29 cellular contexts compared by ENCODE assay signal in the genomic region with DNA sequence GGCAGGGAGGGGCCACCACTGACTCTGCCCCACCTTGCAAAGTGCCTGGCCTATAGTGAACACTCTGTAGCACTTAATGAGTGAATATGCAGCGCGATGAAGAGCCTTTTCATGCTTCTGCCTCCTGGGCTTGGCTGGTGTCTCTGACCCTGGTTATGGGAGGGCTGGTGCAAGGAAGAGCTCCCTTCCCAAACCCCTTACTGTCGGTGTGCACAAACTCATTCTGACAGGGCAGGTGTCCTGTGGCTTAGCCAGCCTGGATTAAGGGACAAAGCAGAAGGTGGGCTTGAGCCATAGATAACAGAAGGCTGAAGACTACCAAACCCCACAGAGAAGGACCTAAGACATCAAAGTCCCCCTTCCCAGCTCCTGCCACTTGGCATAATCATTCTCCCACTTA. TPM values are rescaled to one million over a fixed set of nuclear protein-coding genes. Genes with fewer than 3 reads are reported as not detected.
DNase-seq lines count a peak whose midpoint lies in the region; ATAC-seq and TF ChIP-seq lines count a peak whose summit lies in the region.
"Had no signal": no experiment of that assay in that cellular context is flagged by ENCODE, and none has a peak within 500 bp of the region (broad histone marks: within the 10 kb centered on the region; RNA-seq: fewer than 3 reads in every experiment).

No MANE protein-coding gene starts in this region.

- H3K9me3 ChIP-seq in upper lobe of right lung = no peaks in the 10 kb centered on the region
- H3K9me3 ChIP-seq: BE2C, SJCRH30 had no signal

- H3K4me3 ChIP-seq in upper lobe of right lung = no peak overlapping the region
- H3K4me3 ChIP-seq: PC-9, SJCRH30 had no signal

- H3K27me3 ChIP-seq in upper lobe of right lung = peaks cover 23% of the 10 kb centered on the region

- no peak overlapping the region for H3K4me3 Mint-ChIP-seq in activated T-cell treated with anti-CD3 and anti-CD28 coated beads, Interleukin-2, amount 50 U/mL, for 24 hours
- no peak overlapping the region for H3K4me3 Mint-ChIP-seq in activated T-cell treated with anti-CD3 and anti-CD28 coated beads, Interleukin-2, amount 50 U/mL, for 4 hours

- DNase-seq in activated T-cell treated with anti-CD3 and anti-CD28 coated beads, Interleukin-2, amount 50 U/mL, for 24 hours = peak; percentile 14
- DNase-seq in activated T-cell treated with anti-CD3 and anti-CD28 coated beads, Interleukin-2, amount 50 U/mL, for 4 hours = no peak
- DNase-seq in NCI-H82 (lab: John Stamatoyannopoulos, UW) (peak; percentile 80), mesenteric fat pad (ENCODE audit: low spot score) (peak; percentile 49), upper lobe of right lung (peak; percentile 5)
- DNase-seq: ACHN; BE2C; CD8-positive, alpha-beta memory T cell; DMS 273 treated with DMSO at 0.1 percent for 48 hours; DMS79; EL; GDM1; HCEC 1CT; MM.1S; NCI-H2029 treated with DMSO at 0.1 percent for 48 hours; NCI-H2171; NCI-H345; NCI-H510A treated with DMSO at 0.1 percent for 48 hours; NCI-H774; PC-9; SJCRH30 had no signal

- intact Hi-C loops in upper lobe of right lung (cut with DNase I) = no loop called here

- no peaks in the 10 kb centered on the region for H3K4me1 ChIP-seq in upper lobe of right lung
- H3K4me1 ChIP-seq: BE2C had no signal

- H3K36me3 ChIP-seq in upper lobe of right lung = no peaks in the 10 kb centered on the region
- H3K36me3 ChIP-seq: BE2C, SJCRH30 had no signal

- peaks cover 19% of the 10 kb centered on the region for H3K4me1 Mint-ChIP-seq in activated T-cell treated with anti-CD3 and anti-CD28 coated beads, Interleukin-2, amount 50 U/mL, for 24 hours (ENCODE audit: low read depth)
- H3K4me1 Mint-ChIP-seq in activated T-cell treated with anti-CD3 and anti-CD28 coated beads, Interleukin-2, amount 50 U/mL, for 4 hours (ENCODE audit: low read depth) = peaks cover 14% of the 10 kb centered on the region

- no peak for TF ChIP-seq CTCF in upper lobe of right lung (IDR thresholded peaks at IDR 0.05)

- H3K36me3 Mint-ChIP-seq in activated T-cell treated with anti-CD3 and anti-CD28 coated beads, Interleukin-2, amount 50 U/mL, for 24 hours (ENCODE audit: low read depth) = no peaks in the 10 kb centered on the region
- H3K36me3 Mint-ChIP-seq in activated T-cell treated with anti-CD3 and anti-CD28 coated beads, Interleukin-2, amount 50 U/mL, for 4 hours (ENCODE audit: insufficient read depth) = no peaks in the 10 kb centered on the region
- H3K36me3 Mint-ChIP-seq: CD8-positive, alpha-beta memory T cell; IgD-negative memory B cell had no signal

- H3K9me3 Mint-ChIP-seq in activated T-cell treated with anti-CD3 and anti-CD28 coated beads, Interleukin-2, amount 50 U/mL, for 24 hours = no peaks in the 10 kb centered on the region
- H3K9me3 Mint-ChIP-seq in activated T-cell treated with anti-CD3 and anti-CD28 coated beads, Interleukin-2, amount 50 U/mL, for 4 hours = no peaks in the 10 kb centered on the region
- H3K9me3 Mint-ChIP-seq: CD8-positive, alpha-beta memory T cell; IgD-negative memory B cell had no signal

- no peak for ATAC-seq in activated T-cell treated with anti-CD3 and anti-CD28 coated beads, Interleukin-2, amount 50 U/mL, for 4 hours
- ATAC-seq in upper lobe of right lung (no peak), esophagus mucosa (no peak), GM21390 (IDR thresholded peaks at IDR 0.05; ENCODE audit: unreplicated experiment) (no peak)
- ATAC-seq: Right ventricle myocardium inferior had no signal

- no peak overlapping the region for H3K27ac ChIP-seq in upper lobe of right lung
- H3K27ac ChIP-seq: 22Rv1, KMS-11, PC-9, SJCRH30 had no signal

- no peak overlapping the region for H3K27ac Mint-ChIP-seq in activated T-cell treated with anti-CD3 and anti-CD28 coated beads, Interleukin-2, amount 50 U/mL, for 24 hours
- H3K27ac Mint-ChIP-seq: CD14-positive monocyte, IgD-negative memory B cell had no signal

- peaks cover 22% of the 10 kb centered on the region for H3K27me3 Mint-ChIP-seq in activated T-cell treated with anti-CD3 and anti-CD28 coated beads, Interleukin-2, amount 50 U/mL, for 24 hours
- H3K27me3 Mint-ChIP-seq in activated T-cell treated with anti-CD3 and anti-CD28 coated beads, Interleukin-2, amount 50 U/mL, for 4 hours (ENCODE audit: low read depth) = peaks cover 14% of the 10 kb centered on the region

RNA-seq across cellular contexts. Expression of gene NCMAP, which starts 2.0 kb away (rescaled TPM):
- under 1 TPM in 2 of 3 donors, not detected in 1; 0.08 to 0.10 TPM for total RNA-seq in activated T-cell treated with anti-CD3 and anti-CD28 coated beads, Interleukin-2, amount 50 U/mL, for 4 hours
- not detected for total RNA-seq in mesenteric fat pad
- 10.7 TPM for total RNA-seq in upper lobe of right lung
- 0.16 TPM for total RNA-seq in esophagus mucosa
- total RNA-seq: RPMI7951, SJCRH30 had no signal

RNA-seq across cellular contexts. Expression of gene RCAN3, which starts 51.3 kb away (rescaled TPM):
- 10 to 100 TPM; 45.0 to 51.7 (median 47.4) TPM for total RNA-seq in activated T-cell treated with anti-CD3 and anti-CD28 coated beads, Interleukin-2, amount 50 U/mL, for 4 hours
- total RNA-seq in mesenteric fat pad (3.7 TPM), upper lobe of right lung (11.3 TPM), esophagus mucosa (21.5 TPM)

Comparison
In these comparisons a context has a peak if more than half of its experiments do, and no peak if none do; other contexts are left out.
1. RNA of gene NCMAP, which starts 2.0 kb away (total RNA-seq): 10.7 TPM in upper lobe of right lung (single experiment); 0.16 TPM in esophagus mucosa (single experiment), 0.08 to 0.10 TPM in activated T-cell treated with anti-CD3 and anti-CD28 coated beads, Interleukin-2, amount 50 U/mL, for 4 hours and not detected in mesenteric fat pad (single experiment); every median in the first group is over 10 times any median in the second.